In the genomic region with DNA sequence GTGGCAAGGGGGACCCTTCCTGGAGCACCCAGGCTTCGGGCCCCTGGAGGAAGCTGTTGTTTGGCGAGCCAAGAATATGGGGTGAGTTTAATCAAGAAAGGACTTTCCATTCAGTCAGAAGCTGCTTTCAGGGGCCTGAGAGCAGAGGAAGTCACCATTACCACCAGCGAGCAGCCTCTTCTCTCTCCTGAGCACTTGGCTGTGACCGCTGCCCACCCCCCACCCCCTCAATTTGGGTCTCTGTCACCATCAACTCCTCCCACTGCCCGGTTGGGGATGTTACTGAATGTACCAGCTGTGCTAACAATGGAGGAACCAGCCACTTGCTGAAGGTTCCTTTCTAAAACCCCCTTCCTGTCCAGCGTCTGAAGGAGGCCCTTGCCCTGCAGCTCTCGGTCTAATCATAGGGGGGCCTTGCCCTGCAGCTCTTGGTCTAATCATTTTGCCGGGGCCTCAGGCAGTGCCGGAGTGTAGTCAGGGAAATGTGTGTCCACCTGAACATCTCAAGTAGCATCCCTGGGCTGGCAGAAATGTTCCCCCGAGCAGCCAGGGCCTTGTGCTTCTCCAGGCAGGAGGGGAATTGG, we compare ENCODE assay signal across 9 cellular contexts. TPM values are rescaled to one million over a fixed set of nuclear protein-coding genes. Genes with fewer than 3 reads are reported as not detected.
DNase-seq lines count a peak whose midpoint lies in the region; ATAC-seq and TF ChIP-seq lines count a peak whose summit lies in the region.
"Had no signal": no experiment of that assay in that cellular context is flagged by ENCODE, and none has a peak within 500 bp of the region (broad histone marks: within the 10 kb centered on the region; RNA-seq: fewer than 3 reads in every experiment).

No MANE protein-coding gene starts in this region.

- no peak overlapping the region for H2BK5ac ChIP-seq in neuronal stem cell (ENCODE audit: low read length)

- no peak overlapping the region for H2BK120ac ChIP-seq in neuronal stem cell (ENCODE audit: low read depth, low read length)

- ATAC-seq in HG02642 (IDR thresholded peaks at IDR 0.05; ENCODE audit: poor library complexity, unreplicated experiment) (peak; percentile 25), GM21825 (IDR thresholded peaks at IDR 0.05; ENCODE audit: unreplicated experiment) (no peak)
- peak; percentile 41 for ATAC-seq in activated T-helper 17 cell treated with anti-CD3 and anti-CD28 coated beads, Interleukin-2, amount 50 U/mL, for 72 hours (replicated peaks)

- H4K91ac ChIP-seq in neuronal stem cell (ENCODE audit: low read depth, low read length, poor library complexity): no peak overlapping the region

- H3K18ac ChIP-seq in neuronal stem cell (ENCODE audit: low read length): no peak overlapping the region

- H3K27me3 ChIP-seq in neuronal stem cell (ENCODE audit: control insufficient read depth in 3 of 3, insufficient read depth in 3 of 3, low read depth in 1 of 3, low read length in 3 of 3): peaks cover 0 to 3% (median 0%) of the 10 kb centered on the region in 3 experiments
- H3K27me3 ChIP-seq in ovary: no peaks in the 10 kb centered on the region

- DNase-seq in GM12864 (ENCODE audit: low read depth) (no peak), neuronal stem cell (ENCODE audit: low spot score) (no peak), NCI-H1694 (lab: John Stamatoyannopoulos, UW) (no peak), ovary (no peak), NCI-H1436 treated with DMSO at 0.1 percent for 48 hours (lab: John Stamatoyannopoulos, UW) (no peak)

- no peak overlapping the region for H3K4me2 ChIP-seq in neuronal stem cell (ENCODE audit: insufficient read depth, low read length, poor library complexity, severe bottlenecking)

- peak overlapping the region; percentile 95 for H3K27ac Mint-ChIP-seq in activated T-helper 17 cell treated with anti-CD3 and anti-CD28 coated beads, Interleukin-2, amount 50 U/mL, for 72 hours

- H3K9me3 ChIP-seq in neuronal stem cell (replicated peaks in 1 of 2; ENCODE audit: control insufficient read depth in 2 of 2, insufficient read depth in 1 of 2, low read depth in 1 of 2, low read length in 2 of 2) (no peaks in the 10 kb centered on the region), ovary (no peaks in the 10 kb centered on the region)

- peaks cover 13 to 20% of the 10 kb centered on the region in 2 donors for H3K4me1 ChIP-seq in neuronal stem cell (ENCODE audit: control insufficient read depth in 2 of 2, insufficient read depth in 1 of 2, low read depth in 1 of 2, low read length in 2 of 2)
- peaks cover 5% of the 10 kb centered on the region for H3K4me1 ChIP-seq in ovary (ENCODE audit: insufficient read depth)

- H3K36me3 ChIP-seq in neuronal stem cell (replicated peaks in 1 of 2; ENCODE audit: control insufficient read depth in 2 of 2, insufficient read depth in 2 of 2, low read length in 2 of 2) (no peaks in the 10 kb centered on the region), ovary (no peaks in the 10 kb centered on the region)

- TF ChIP-seq CTCF in GM12864 (IDR thresholded peaks at IDR 0.05; ENCODE audit: low read depth, low read length, missing control alignments): no peak
- no peak for TF ChIP-seq CTCF in ovary (IDR thresholded peaks at IDR 0.05)

- no peak for TF ChIP-seq POLR2A in ovary (IDR thresholded peaks at IDR 0.05)

- H3K14ac ChIP-seq in neuronal stem cell (ENCODE audit: low read length): no peak overlapping the region

- intact Hi-C loops in ovary (cut with DNase I): no loop called here

- H4K8ac ChIP-seq in neuronal stem cell (ENCODE audit: low read depth, low read length): no peak overlapping the region

- no peak overlapping the region for H2AK5ac ChIP-seq in neuronal stem cell (ENCODE audit: low read depth, low read length)

- no peak overlapping the region for H3K4ac ChIP-seq in neuronal stem cell (ENCODE audit: low read length)

- H3K4me3 ChIP-seq in GM12864 (ENCODE audit: low read depth, low read length) (peak overlapping the region; percentile 93), neuronal stem cell (ENCODE audit: low read length in 2 of 2) (no peak overlapping the region), ovary (no peak overlapping the region)

- no peak for TF ChIP-seq EP300 in ovary (IDR thresholded peaks at IDR 0.05)

- no CpG with 5 or more reads among the region's 10 CpGs for WGBS in neuronal stem cell (ENCODE audit: extremely low coverage in 2 of 2, insufficient read length in 2 of 2, insufficient replicate concordance in 1 of 2), 2 donors
- WGBS in ovary, 3 donors: 71 to 86% (median 77%) methylated on average over 10 of the region's 10 CpGs

- no peaks in the 10 kb centered on the region for H3K79me1 ChIP-seq in neuronal stem cell (ENCODE audit: low read depth, low read length)

- peak overlapping the region; percentile 89 for H2AFZ ChIP-seq in neuronal stem cell (ENCODE audit: low read length)

- H3K36me3 Mint-ChIP-seq in activated T-helper 17 cell treated with anti-CD3 and anti-CD28 coated beads, Interleukin-2, amount 50 U/mL, for 72 hours (ENCODE audit: low read depth): peaks cover 44% of the 10 kb centered on the region
- H3K36me3 Mint-ChIP-seq: brain had no signal

- H2BK12ac ChIP-seq in neuronal stem cell (ENCODE audit: low read length): no peak overlapping the region

- H3K9ac ChIP-seq in neuronal stem cell (ENCODE audit: low read depth, low read length, poor library complexity): no peak overlapping the region

- no peak overlapping the region for H3K23ac ChIP-seq in neuronal stem cell (ENCODE audit: low read depth, low read length, poor library complexity)

- H3K27me3 Mint-ChIP-seq in activated T-helper 17 cell treated with anti-CD3 and anti-CD28 coated beads, Interleukin-2, amount 50 U/mL, for 72 hours: no peaks in the 10 kb centered on the region

- no peaks in the 10 kb centered on the region for H3K9me3 Mint-ChIP-seq in activated T-helper 17 cell treated with anti-CD3 and anti-CD28 coated beads, Interleukin-2, amount 50 U/mL, for 72 hours
- H3K9me3 Mint-ChIP-seq: brain had no signal

- H2BK15ac ChIP-seq in neuronal stem cell (ENCODE audit: low read length): no peak overlapping the region

- peak overlapping the region; percentile 97 for H3K4me3 Mint-ChIP-seq in activated T-helper 17 cell treated with anti-CD3 and anti-CD28 coated beads, Interleukin-2, amount 50 U/mL, for 72 hours
- H3K4me3 Mint-ChIP-seq: brain had no signal

- H3K27ac ChIP-seq in neuronal stem cell (replicated peaks; ENCODE audit: low read length): no peak overlapping the region
- H3K27ac ChIP-seq in ovary: no peak overlapping the region

- peaks cover 11% of the 10 kb centered on the region for H3K4me1 Mint-ChIP-seq in activated T-helper 17 cell treated with anti-CD3 and anti-CD28 coated beads, Interleukin-2, amount 50 U/mL, for 72 hours

RNA-seq across cellular contexts. Expression of a gene that starts 1.0 kb away (rescaled TPM):
- total RNA-seq in activated T-helper 17 cell treated with anti-CD3 and anti-CD28 coated beads, Interleukin-2, amount 50 U/mL, for 72 hours: 10 to 100 TPM; 81.6 to 89.8 TPM
- polyA plus RNA-seq in neuronal stem cell (2013, experiment 1 of 2): 4.5 TPM
- polyA plus RNA-seq in neuronal stem cell (2013, experiment 2 of 2): 4.4 TPM
- 10 to 100 TPM in 1 of 7 donors, 1 to 10 TPM in 6; 4.1 to 11.4 (median 7.7) TPM for total RNA-seq in ovary
- polyA plus RNA-seq in ovary: 10 to 100 TPM in 1 of 2 donors, 1 to 10 TPM in 1; 4.3 to 14.4 TPM

RNA-seq across cellular contexts. Expression of a gene that starts 28.6 kb away (rescaled TPM):
- total RNA-seq in activated T-helper 17 cell treated with anti-CD3 and anti-CD28 coated beads, Interleukin-2, amount 50 U/mL, for 72 hours: not detected
- polyA plus RNA-seq in neuronal stem cell (2013, experiment 1 of 2): not detected
- not detected for polyA plus RNA-seq in neuronal stem cell (2013, experiment 2 of 2)
- total RNA-seq in ovary: not detected
- polyA plus RNA-seq in ovary: not detected

RNA-seq across cellular contexts. Expression of a gene that starts 48.0 kb away (rescaled TPM):
- 1 to 10 TPM in 1 of 2 donors, not detected in 1; 1.0 TPM for total RNA-seq in activated T-helper 17 cell treated with anti-CD3 and anti-CD28 coated beads, Interleukin-2, amount 50 U/mL, for 72 hours
- polyA plus RNA-seq in neuronal stem cell (2013, experiment 1 of 2): 5.6 TPM
- polyA plus RNA-seq in neuronal stem cell (2013, experiment 2 of 2): 5.3 TPM
- total RNA-seq in ovary: 1 to 10 TPM in 4 of 7 donors, under 1 TPM in 3; 0.18 to 3.1 (median 1.1) TPM
- polyA plus RNA-seq in ovary: under 1 TPM; 0.53 to 0.62 TPM

Comparison
In these comparisons a context has a peak if more than half of its experiments do, and no peak if none do; other contexts are left out.
1. RNA of a gene that starts 1.0 kb away (total RNA-seq): 81.6 to 89.8 TPM in activated T-helper 17 cell treated with anti-CD3 and anti-CD28 coated beads, Interleukin-2, amount 50 U/mL, for 72 hours; 4.1 to 11.4 TPM in ovary; every median in the first group is over 4 times any median in the second.